In genomic region chr3:55147406-55147805, GRCh38 we compare ENCODE assay signal across 36 cellular contexts.
"Had no signal": no experiment of that assay in that cellular context is flagged by ENCODE, and none has a peak within 500 bp of the region (broad histone marks: within the 10 kb centered on the region; RNA-seq: fewer than 3 reads in every experiment).

No MANE protein-coding gene starts in this region.

- H3K4me1 ChIP-seq: body of pancreas, breast epithelium, colonic mucosa, esophagus squamous epithelium had no signal

- H3K9me3 Mint-ChIP-seq: activated CD4-positive, alpha-beta T cell treated with anti-CD3 and anti-CD28 coated beads, Interleukin-2, amount 10 ng/mL, durations not matched to agents 7 days and 5 days; WTC11 had no signal

- H3K27me3 ChIP-seq: breast epithelium, colonic mucosa, esophagus squamous epithelium, gastroesophageal sphincter, hepatocyte had no signal

- H3K36me3 Mint-ChIP-seq: activated naive CD4-positive, alpha-beta T cell treated with anti-CD3 and anti-CD28 coated beads, Interleukin-2, amount 10 ng/mL, durations not matched to agents 7 days and 5 days; activated naive CD4-positive, alpha-beta T cell treated with anti-CD3 and anti-CD28 coated beads, Interleukin-2, amount 50 U/mL, for 72 hours; activated naive CD8-positive, alpha-beta T cell treated with anti-CD3 and anti-CD28 coated beads, Interleukin-2, amount 10 ng/mL, durations not matched to agents 7 days and 5 days; WTC11 had no signal

- H3K27me3 Mint-ChIP-seq: activated CD4-positive, alpha-beta memory T cell treated with anti-CD3 and anti-CD28 coated beads, Interleukin-2, amount 10 ng/mL, durations not matched to agents 7 days and 5 days; activated CD4-positive, alpha-beta T cell treated with anti-CD3 and anti-CD28 coated beads, Interleukin-2, amount 10 ng/mL, durations not matched to agents 7 days and 5 days; activated naive CD4-positive, alpha-beta T cell treated with anti-CD3 and anti-CD28 coated beads, Interleukin-2, amount 10 ng/mL, durations not matched to agents 7 days and 5 days; activated naive CD8-positive, alpha-beta T cell treated with anti-CD3 and anti-CD28 coated beads, Interleukin-2, amount 10 ng/mL, durations not matched to agents 7 days and 5 days; activated T-cell treated with anti-CD3 and anti-CD28 coated beads, Interleukin-2, amount 50 U/mL, for 24 hours; T-helper 17 cell had no signal

- H3K4me1 Mint-ChIP-seq: activated CD4-positive, alpha-beta memory T cell treated with anti-CD3 and anti-CD28 coated beads, Interleukin-2, amount 10 ng/mL, durations not matched to agents 7 days and 5 days; activated CD4-positive, alpha-beta T cell treated with anti-CD3 and anti-CD28 coated beads, Interleukin-2, amount 10 ng/mL, durations not matched to agents 7 days and 5 days; activated naive CD4-positive, alpha-beta T cell treated with anti-CD3 and anti-CD28 coated beads, Interleukin-2, amount 10 ng/mL, durations not matched to agents 7 days and 5 days; activated naive CD8-positive, alpha-beta T cell treated with anti-CD3 and anti-CD28 coated beads, Interleukin-2, amount 10 ng/mL, durations not matched to agents 7 days and 5 days; T-helper 17 cell; WTC11 had no signal

- H3K4me3 Mint-ChIP-seq: activated CD4-positive, alpha-beta memory T cell treated with anti-CD3 and anti-CD28 coated beads, Interleukin-2, amount 10 ng/mL, durations not matched to agents 7 days and 5 days; activated CD4-positive, alpha-beta T cell treated with anti-CD3 and anti-CD28 coated beads, Interleukin-2, amount 10 ng/mL, durations not matched to agents 7 days and 5 days; activated naive CD4-positive, alpha-beta T cell treated with anti-CD3 and anti-CD28 coated beads, Interleukin-2, amount 10 ng/mL, durations not matched to agents 7 days and 5 days; activated naive CD8-positive, alpha-beta T cell treated with anti-CD3 and anti-CD28 coated beads, Interleukin-2, amount 10 ng/mL, durations not matched to agents 7 days and 5 days; activated T-cell treated with anti-CD3 and anti-CD28 coated beads, Interleukin-2, amount 50 U/mL, for 24 hours; activated T-cell treated with anti-CD3 and anti-CD28 coated beads, Interleukin-2, amount 50 U/mL, for 72 hours; T-helper 17 cell; T-helper 2 cell treated with Interferon-gamma antibody and Interleukin-4, amounts not matched to agents 5 μg/mL and 100 μg/mL, for 36 hours; WTC11 had no signal

- H3K27ac Mint-ChIP-seq: activated CD4-positive, alpha-beta memory T cell treated with anti-CD3 and anti-CD28 coated beads, Interleukin-2, amount 10 ng/mL, durations not matched to agents 7 days and 5 days; activated CD4-positive, alpha-beta T cell treated with anti-CD3 and anti-CD28 coated beads, Interleukin-2, amount 10 ng/mL, durations not matched to agents 7 days and 5 days; activated naive CD4-positive, alpha-beta T cell treated with anti-CD3 and anti-CD28 coated beads, Interleukin-2, amount 10 ng/mL, durations not matched to agents 7 days and 5 days; activated naive CD4-positive, alpha-beta T cell treated with anti-CD3 and anti-CD28 coated beads, Interleukin-2, amount 50 U/mL, for 72 hours; activated naive CD8-positive, alpha-beta T cell treated with anti-CD3 and anti-CD28 coated beads, Interleukin-2, amount 10 ng/mL, durations not matched to agents 7 days and 5 days; activated T-cell treated with anti-CD3 and anti-CD28 coated beads, Interleukin-2, amount 50 U/mL, for 24 hours; activated T-cell treated with anti-CD3 and anti-CD28 coated beads, Interleukin-2, amount 50 U/mL, for 72 hours; T-helper 17 cell; T-helper 2 cell treated with Interferon-gamma antibody and Interleukin-4, amounts not matched to agents 5 μg/mL and 100 μg/mL, for 36 hours; WTC11 had no signal

- FAIRE-seq: endometrium, endothelial cell of umbilical vein had no signal

- H3K9me3 ChIP-seq: body of pancreas, breast epithelium, colonic mucosa, esophagus squamous epithelium, gastroesophageal sphincter, heart right ventricle had no signal

- H3K4me3 ChIP-seq: body of pancreas, breast epithelium, cardiac muscle cell, colonic mucosa, esophagus squamous epithelium, gastroesophageal sphincter, hepatocyte had no signal

- H3K36me3 ChIP-seq: breast epithelium, cardiac muscle cell, colonic mucosa, esophagus squamous epithelium, gastroesophageal sphincter, heart right ventricle had no signal

- H3K79me2 ChIP-seq: hepatocyte had no signal

- H2AFZ ChIP-seq: hepatocyte had no signal

- H3K27ac ChIP-seq: body of pancreas, breast epithelium, cardiac muscle cell, colonic mucosa, epithelial cell of prostate, esophagus squamous epithelium, gastroesophageal sphincter, heart right ventricle, hepatocyte, VCaP had no signal

- ATAC-seq: activated naive CD4-positive, alpha-beta T cell treated with anti-CD3 and anti-CD28 coated beads, Interleukin-2, amount 50 U/mL, for 72 hours; activated T-cell treated with anti-CD3 and anti-CD28 coated beads, Interleukin-2, amount 50 U/mL, for 72 hours; body of pancreas; gastroesophageal sphincter; heart right ventricle; T-helper 17 cell; WTC11 had no signal

- DNase-seq: activated CD4-positive, alpha-beta memory T cell treated with anti-CD3 and anti-CD28 coated beads, Interleukin-2, amount 10 ng/mL, durations not matched to agents 7 days and 5 days; activated CD4-positive, alpha-beta T cell treated with anti-CD3 and anti-CD28 coated beads for 1 hour; activated CD4-positive, alpha-beta T cell treated with anti-CD3 and anti-CD28 coated beads for 4 hours; activated CD4-positive, alpha-beta T cell treated with anti-CD3 and anti-CD28 coated beads, Interleukin-2, amount 10 ng/mL, durations not matched to agents 7 days and 5 days; activated CD4-positive, alpha-beta T cell treated with anti-CD3 and anti-CD28 coated beads, Interleukin-2, amount 50 U/mL, for 4 hours; activated CD8-positive, alpha-beta memory T cell treated with anti-CD3 and anti-CD28 coated beads, Interleukin-2, amount 50 U/mL, for 48 hours; activated gamma-delta T cell; activated naive CD4-positive, alpha-beta T cell; activated naive CD4-positive, alpha-beta T cell treated with anti-CD3 and anti-CD28 coated beads, Interleukin-2, amount 10 ng/mL, durations not matched to agents 7 days and 5 days; activated naive CD8-positive, alpha-beta T cell treated with anti-CD3 and anti-CD28 coated beads, Interleukin-2, amount 10 ng/mL, durations not matched to agents 7 days and 5 days; activated T-cell treated with anti-CD3 and anti-CD28 coated beads for 4 hours; activated T-cell treated with anti-CD3 and anti-CD28 coated beads, Interleukin-2, amount 50 U/mL, for 24 hours; activated T-cell treated with anti-CD3 and anti-CD28 coated beads, Interleukin-2, amount 50 U/mL, for 72 hours; amniotic stem cell; anterior cingulate cortex; body of pancreas; central memory CD4-positive, alpha-beta T cell; cerebellar nuclear complex; colonic mucosa; effector CD8-positive, alpha-beta T cell; esophagus squamous epithelium; foreskin melanocyte; heart right ventricle; T-helper 17 cell; T1000 had no signal
